Comparison of ENCODE assay signal across 8 cellular contexts in the genomic region with DNA sequence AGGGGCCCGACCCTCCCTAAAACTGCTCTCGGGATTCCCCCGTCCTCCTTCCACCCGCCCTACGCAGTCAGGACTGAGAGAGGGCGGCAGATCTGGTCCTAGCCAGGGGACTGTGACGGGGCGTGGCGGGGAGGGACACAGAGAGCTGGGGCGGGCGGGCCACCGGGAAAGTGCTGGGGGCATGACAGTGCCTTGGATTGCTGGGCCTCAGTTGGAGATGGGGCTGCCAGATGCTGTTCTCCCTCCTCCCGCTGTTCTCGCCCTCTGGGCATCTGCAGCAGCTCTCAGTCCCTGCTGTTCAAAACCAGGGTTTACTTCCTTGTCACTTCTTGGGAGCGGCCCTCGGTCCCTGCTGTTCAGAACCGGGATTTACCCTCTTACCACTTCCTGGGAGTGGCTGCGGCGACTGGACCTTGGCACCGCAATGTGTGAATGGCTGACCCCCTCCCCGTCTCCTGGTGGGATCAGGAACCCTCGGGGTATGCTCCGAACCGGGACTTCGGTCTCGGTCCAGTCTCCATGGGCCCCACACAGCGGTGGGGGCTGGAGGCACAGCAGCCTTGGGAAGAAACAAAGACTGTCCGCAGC. TPM values are rescaled to one million over a fixed set of nuclear protein-coding genes. Genes with fewer than 3 reads are reported as not detected.
DNase-seq lines count a peak whose midpoint lies in the region; ATAC-seq and TF ChIP-seq lines count a peak whose summit lies in the region.

No MANE protein-coding gene starts in this region.

- peak; percentile 27 for DNase-seq in NCI-H748 (lab: John Stamatoyannopoulos, UW; ENCODE audit: unreplicated experiment)
- DNase-seq in NCI-H748 treated with DMSO at 0.1 percent for 48 hours (lab: John Stamatoyannopoulos, UW): no peak
- peak; percentile 47 to 69 for DNase-seq in SJSA1 (ENCODE audit: low read depth in 1 of 2, low spot score in 2 of 2)
- peak; percentile 70 for DNase-seq in glutamatergic neuron
- DNase-seq in posterior vena cava (ENCODE audit: low spot score): peak; percentile 87

- TF ChIP-seq CTCF in glutamatergic neuron (IDR thresholded peaks at IDR 0.05; ENCODE audit: partially characterized antibody, unreplicated experiment): no peak

- peaks cover 64% of the 10 kb centered on the region for H3K4me1 ChIP-seq in SJSA1 (replicated peaks)

- ATAC-seq in HG03565 (IDR thresholded peaks at IDR 0.05; ENCODE audit: unreplicated experiment): no peak
- no peak for ATAC-seq in GM21717 (IDR thresholded peaks at IDR 0.05; ENCODE audit: unreplicated experiment)
- no peak for ATAC-seq in HG03025 (IDR thresholded peaks at IDR 0.05; ENCODE audit: low FRiP score, unreplicated experiment)

- peak overlapping the region; percentile 43 for H3K4me3 ChIP-seq in SJSA1

- 0 out of 2 replicates have a peak, but pooled peaks cover 5% of the 10 kb centered on the region for H3K9me3 ChIP-seq in SJSA1 (replicated peaks)

- H3K27ac Mint-ChIP-seq in glutamatergic neuron (ENCODE audit: unreplicated experiment): peak overlapping the region; percentile 70

- no peaks in the 10 kb centered on the region for H3K36me3 Mint-ChIP-seq in glutamatergic neuron (ENCODE audit: unreplicated experiment)

- peaks cover 2% of the 10 kb centered on the region for H3K9me3 Mint-ChIP-seq in glutamatergic neuron (ENCODE audit: unreplicated experiment)

- H3K36me3 ChIP-seq in SJSA1: no peaks in the 10 kb centered on the region; the same call in 1 of the 2 replicates

- H3K4me3 Mint-ChIP-seq in glutamatergic neuron (ENCODE audit: unreplicated experiment): peak overlapping the region; percentile 82

- intact Hi-C loops in posterior vena cava (cut with DNase I): loop anchor here (10.0 kb wide), 2 partner anchors 184 to 246 kb away; a partner anchor contains a TSS

- peaks cover 5% of the 10 kb centered on the region; the same call in 1 of the 2 replicates for H3K27me3 ChIP-seq in SJSA1 (replicated peaks)

- peaks cover 15% of the 10 kb centered on the region for H3K27me3 Mint-ChIP-seq in glutamatergic neuron (ENCODE audit: unreplicated experiment)

- peak overlapping the region; percentile 33 for H3K27ac ChIP-seq in SJSA1

- peaks cover 24% of the 10 kb centered on the region for H3K4me1 Mint-ChIP-seq in glutamatergic neuron (ENCODE audit: low read depth, unreplicated experiment)

RNA-seq across cellular contexts. Expression of a gene that starts 1.8 kb away (rescaled TPM):
- total RNA-seq in SJSA1 (2014; rRNA removed; shearing (Covaris generic)): 1.4 and 1.9 TPM in 2 replicates
- total RNA-seq in glutamatergic neuron (ENCODE audit: unreplicated experiment) (2.3 TPM), posterior vena cava (1 to 10 TPM; 7.5 to 9.3 TPM)

RNA-seq across cellular contexts. Expression of a gene that starts 20.5 kb away (rescaled TPM):
- 66.8 and 78.8 TPM in 2 replicates for total RNA-seq in SJSA1 (2014; rRNA removed; shearing (Covaris generic))
- 219 TPM for total RNA-seq in glutamatergic neuron (ENCODE audit: unreplicated experiment)
- 100 to 1,000 TPM in 1 of 2 donors, 10 to 100 TPM in 1; 90.6 to 101 TPM for total RNA-seq in posterior vena cava

RNA-seq across cellular contexts. Expression of a gene that starts 36.9 kb away (rescaled TPM):
- 0.09 and 0.29 TPM in 2 replicates for total RNA-seq in SJSA1 (2014; rRNA removed; shearing (Covaris generic))
- total RNA-seq in glutamatergic neuron (ENCODE audit: unreplicated experiment) (164 TPM), posterior vena cava (1 to 10 TPM; 2.4 to 2.9 TPM)

RNA-seq across cellular contexts. Expression of a gene that starts 51.8 kb away (rescaled TPM):
- total RNA-seq in SJSA1 (2014; rRNA removed; shearing (Covaris generic)): 22.8 and 23.2 TPM in 2 replicates
- total RNA-seq in glutamatergic neuron (ENCODE audit: unreplicated experiment) (171 TPM), posterior vena cava (10 to 100 TPM; 61.5 to 81.0 TPM)

Comparison
In these comparisons a context has a peak if more than half of its experiments do, and no peak if none do; other contexts are left out.
1. RNA of a gene that starts 36.9 kb away (total RNA-seq): 164 TPM in glutamatergic neuron (single experiment); 2.4 to 2.9 TPM in posterior vena cava and 0.09 to 0.29 TPM in SJSA1; every median in the first group is over 10 times any median in the second.